In the genomic region with DNA sequence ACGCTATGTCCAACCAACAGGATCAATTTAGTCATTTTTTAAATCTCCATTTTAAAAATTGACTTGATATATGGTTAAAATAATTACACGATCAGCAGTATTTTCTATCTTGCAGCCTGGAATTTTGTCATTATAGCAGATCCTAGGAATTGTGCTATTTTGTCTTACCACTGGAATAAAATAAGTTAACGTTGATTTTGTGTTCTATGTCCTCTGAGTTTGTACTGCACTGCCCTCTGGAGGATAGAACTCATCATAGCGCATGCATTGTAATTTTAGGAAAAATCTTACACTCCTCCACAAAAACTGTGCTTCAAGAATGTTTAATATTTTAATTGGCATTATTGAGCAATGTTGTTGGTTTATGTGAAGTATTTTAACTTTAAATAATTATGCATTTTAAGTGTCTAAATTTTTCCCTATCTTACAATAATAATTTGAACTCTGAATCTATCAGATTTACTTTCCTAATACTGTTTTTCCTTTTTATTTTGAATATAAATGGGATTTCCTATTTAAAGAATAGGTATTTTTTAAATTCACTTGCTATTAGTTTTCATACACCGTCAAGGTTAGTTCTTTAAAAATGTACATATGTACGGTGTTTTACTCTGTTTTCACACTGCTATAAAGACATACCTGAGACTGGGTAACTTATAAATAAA, we compare ENCODE assay signal across 8 cellular contexts.
DNase-seq lines count a peak whose midpoint lies in the region; ATAC-seq and TF ChIP-seq lines count a peak whose summit lies in the region.

No MANE protein-coding gene starts in this region.

- TF ChIP-seq CTCF in RWPE2 (IDR thresholded peaks at IDR 0.05; ENCODE audit: poor library complexity, severe bottlenecking) (peak; percentile 91), foreskin fibroblast (IDR thresholded peaks at IDR 0.05; ENCODE audit: low read depth, low read length) (peak; percentile 76), tibial nerve (IDR thresholded peaks at IDR 0.05) (peak; percentile 20 to 51 (median 48)), natural killer cell (IDR thresholded peaks at IDR 0.05) (no peak)

- no peaks in the 10 kb centered on the region for H3K36me3 Mint-ChIP-seq in natural killer cell

- TF ChIP-seq POLR2A in tibial nerve (IDR thresholded peaks at IDR 0.05) = no peak

- H3K27me3 ChIP-seq in RWPE2 (ENCODE audit: insufficient read depth, poor library complexity, severe bottlenecking) (peaks cover 3% of the 10 kb centered on the region), tibial nerve (no peaks in the 10 kb centered on the region)

- ATAC-seq in HG03342 (IDR thresholded peaks at IDR 0.05; ENCODE audit: unreplicated experiment) (peak; percentile 67), RWPE2 (ENCODE audit: low read depth) (no peak), GM18520 (IDR thresholded peaks at IDR 0.05; ENCODE audit: unreplicated experiment) (no peak), natural killer cell (no peak)

- H3K4me1 Mint-ChIP-seq in natural killer cell = no peaks in the 10 kb centered on the region

- no peak overlapping the region for H3K27ac Mint-ChIP-seq in natural killer cell

- H3K27ac ChIP-seq in RWPE2 (ENCODE audit: poor library complexity, severe bottlenecking) = no peak overlapping the region
- no peak overlapping the region for H3K27ac ChIP-seq in tibial nerve

- peak; percentile 2 for DNase-seq in NCI-H510A treated with DMSO at 0.1 percent for 48 hours (lab: John Stamatoyannopoulos, UW)
- DNase-seq in NCI-H510A (lab: John Stamatoyannopoulos, UW) = no peak
- DNase-seq in RWPE2 (ENCODE audit: low spot score) = no peak
- peak; percentile 3 to 49 for DNase-seq in foreskin fibroblast
- DNase-seq in tibial nerve (ENCODE audit: low spot score in 2 of 2) = peak in 1 of 2 donors; percentile 16
- no peak for DNase-seq in natural killer cell

- H3K36me3 ChIP-seq in RWPE2 (ENCODE audit: low read depth) = no peaks in the 10 kb centered on the region
- H3K36me3 ChIP-seq in tibial nerve = no peaks in the 10 kb centered on the region

- H3K4me3 ChIP-seq in RWPE2 (ENCODE audit: severe bottlenecking) = no peak overlapping the region
- H3K4me3 ChIP-seq in foreskin fibroblast (ENCODE audit: low read depth in 1 of 2, low read length in 2 of 2) = no peak overlapping the region
- no peak overlapping the region for H3K4me3 ChIP-seq in tibial nerve

- intact Hi-C loops in natural killer cell (cut with micrococcal nuclease) = no loop called here

- H3K4me1 ChIP-seq in RWPE2 (ENCODE audit: insufficient read depth, poor library complexity, severe bottlenecking) (no peaks in the 10 kb centered on the region), tibial nerve (no peaks in the 10 kb centered on the region)

- WGBS in tibial nerve, 2 donors = 40 to 41% methylated on average over 6 of the region's 6 CpGs

- H3K9me3 Mint-ChIP-seq in natural killer cell = peaks cover 2% of the 10 kb centered on the region in 2 donors

- no peaks in the 10 kb centered on the region for H3K9me3 ChIP-seq in RWPE2 (ENCODE audit: severe bottlenecking)
- no peaks in the 10 kb centered on the region for H3K9me3 ChIP-seq in tibial nerve

- no peaks in the 10 kb centered on the region for H3K27me3 Mint-ChIP-seq in natural killer cell (ENCODE audit: low read depth in 2 of 2)

- no peak overlapping the region for H3K4me3 Mint-ChIP-seq in natural killer cell

- no peak for TF ChIP-seq EP300 in tibial nerve (IDR thresholded peaks at IDR 0.05)

Comparison
In these comparisons a context has a peak if more than half of its experiments do, and no peak if none do; other contexts are left out.
1. DNase-seq: peak in NCI-H510A treated with DMSO at 0.1 percent for 48 hours (single experiment) and foreskin fibroblast (2 of 2); none in NCI-H510A (single experiment), RWPE2 (single experiment) and natural killer cell (single experiment).